In genomic region chr5:120604898-120605297, GRCh38 we compare ENCODE assay signal across 16 cellular contexts.
DNase-seq lines count a peak whose midpoint lies in the region; ATAC-seq and TF ChIP-seq lines count a peak whose summit lies in the region.
"Had no signal": no experiment of that assay in that cellular context is flagged by ENCODE, and none has a peak within 500 bp of the region (broad histone marks: within the 10 kb centered on the region; RNA-seq: fewer than 3 reads in every experiment).

No MANE protein-coding gene starts in this region.

- WGBS in aorta, 2 donors, result 89 to 94% methylated on average over 2 of the region's 2 CpGs

- no peak for ATAC-seq in GM18517 (IDR thresholded peaks at IDR 0.05; ENCODE audit: unreplicated experiment)
- no peak for ATAC-seq in aorta (ENCODE audit: low FRiP score)
- no peak for ATAC-seq in HG03025 (IDR thresholded peaks at IDR 0.05; ENCODE audit: low FRiP score, unreplicated experiment)

- no peak overlapping the region for H3K4me3 ChIP-seq in AG04449 (ENCODE audit: low read depth, low read length)
- H3K4me3 ChIP-seq in aorta (ENCODE audit: low read length in 2 of 2), result no peak overlapping the region
- H3K4me3 ChIP-seq: left ventricle myocardium inferior, upper lobe of left lung had no signal

- POLR2A ChIA-PET in AG04449 (lab: Yijun Ruan, JAX), result interaction anchor here (2.0 kb wide), 1 partner anchor 11 kb away, joined by 5 read pairs; no protein-coding TSS in a partner anchor

- H3K9me3 ChIP-seq in aorta (ENCODE audit: control insufficient read depth, low read length), result no peaks in the 10 kb centered on the region

- H3K36me3 ChIP-seq in aorta (ENCODE audit: control insufficient read depth in 1 of 2, insufficient read depth in 2 of 2, low read length in 1 of 2), result no peaks in the 10 kb centered on the region
- H3K36me3 ChIP-seq: left ventricle myocardium inferior, upper lobe of left lung had no signal

- TF ChIP-seq CTCF in AG04449 (IDR thresholded peaks at IDR 0.05; ENCODE audit: insufficient read depth, low read length, missing control alignments), result no peak
- TF ChIP-seq CTCF in GM20000 (IDR thresholded peaks at IDR 0.05; ENCODE audit: extremely low read depth, missing control alignments), result no peak

- H3K27ac ChIP-seq in aorta (ENCODE audit: low read depth in 1 of 2, low read length in 2 of 2), result no peak overlapping the region
- H3K27ac ChIP-seq: left ventricle myocardium inferior, upper lobe of left lung had no signal

- intact Hi-C loops in aorta (cut with DNase I), result no loop called here

- CTCF ChIA-PET in AG04449 (lab: Yijun Ruan, JAX), result no interaction called here

- H3K4me1 ChIP-seq in aorta (ENCODE audit: control insufficient read depth in 1 of 2, insufficient read depth in 2 of 2, low read length in 2 of 2), result peaks cover 2 to 3% of the 10 kb centered on the region in 2 donors
- H3K4me1 ChIP-seq: upper lobe of left lung had no signal

- H3K27me3 ChIP-seq in aorta (ENCODE audit: control insufficient read depth in 1 of 2, insufficient read depth in 2 of 2, low read length in 1 of 2), result no peaks in the 10 kb centered on the region
- H3K27me3 ChIP-seq: upper lobe of left lung had no signal

- peak; percentile 92 for DNase-seq in AG04449 (ENCODE audit: low read depth, low spot score)
- DNase-seq in HS-5 (ENCODE audit: low read depth), result peak; percentile 96
- DNase-seq in amniotic epithelial cell (ENCODE audit: low read depth), result peak; percentile 99
- peak; percentile 93 for DNase-seq in glomerular visceral epithelial cell (ENCODE audit: extremely low spot score)
- DNase-seq in aorta, result no peak
- no peak for DNase-seq in GM20000 (ENCODE audit: low spot score)
- DNase-seq: dermis blood vessel endothelial cell, DMS53, head of caudate nucleus, left ventricle myocardium inferior, NCI-H2227 treated with DMSO at 0.1 percent for 48 hours, nucleus accumbens, RPMI8226, upper lobe of left lung had no signal

Comparison
In these comparisons a context has a peak if more than half of its experiments do, and no peak if none do; other contexts are left out.
1. DNase-seq: peak in AG04449 (single experiment), HS-5 (single experiment), amniotic epithelial cell (single experiment) and glomerular visceral epithelial cell (single experiment); none in aorta (0 of 2) and GM20000 (single experiment).